9 cellular contexts compared by ENCODE assay signal in genomic region chr13:30446122-30446500, GRCh38. TPM values are rescaled to one million over a fixed set of nuclear protein-coding genes. Genes with fewer than 3 reads are reported as not detected.
A peak's percentile ranks its signal among the peaks of the same experiment; 100 is the strongest.
DNase-seq lines count a peak whose midpoint lies in the region; ATAC-seq and TF ChIP-seq lines count a peak whose summit lies in the region.
"Had no signal": no experiment of that assay in that cellular context is flagged by ENCODE, and none has a peak within 500 bp of the region (broad histone marks: within the 10 kb centered on the region; RNA-seq: fewer than 3 reads in every experiment).

No MANE protein-coding gene starts in this region.

- intact Hi-C loops in ovary (cut with DNase I): loop anchor here in 1 of 4 donors (2.0 kb wide), 1 partner anchor 29 kb away; no protein-coding TSS in a partner anchor

- ATAC-seq in HG03135 (IDR thresholded peaks at IDR 0.05; ENCODE audit: unreplicated experiment): peak; percentile 2
- peak; percentile 33 for ATAC-seq in esophagus mucosa
- ATAC-seq in HG03342 (IDR thresholded peaks at IDR 0.05; ENCODE audit: unreplicated experiment): no peak

- CTCF ChIA-PET in GM10248 (lab: Yijun Ruan, JAX): interaction anchor here (1.0 to 1.5 kb wide), 4 partner anchors 9 to 38 kb away, joined by 3 to 8 read pairs (median 4); no protein-coding TSS in a partner anchor

- in situ Hi-C loops in HAP-1 (cut with MboI; ENCODE audit: low sequenced_read_pairs): no loop called here

- H3K27me3 ChIP-seq in ovary (no peaks in the 10 kb centered on the region), HAP-1 (ENCODE audit: low read depth) (no peaks in the 10 kb centered on the region)

- H3K4me1 ChIP-seq in ovary (ENCODE audit: insufficient read depth) (no peaks in the 10 kb centered on the region), HAP-1 (peaks cover 6% of the 10 kb centered on the region)

- TF ChIP-seq EP300 in ovary (IDR thresholded peaks at IDR 0.05): no peak

- peak; percentile 38 for DNase-seq in GM10248 (ENCODE audit: extremely low spot score)
- no peak for DNase-seq in ovary
- DNase-seq in HAP-1 (ENCODE audit: low spot score in 2 of 2): no peak
- no peak for DNase-seq in stimulated activated CD4-positive, alpha-beta T cell treated with anti-CD3 and anti-CD28 coated beads, Interleukin-1b, Interleukin-23, amount 100 ng/mL, for 48 hours
- DNase-seq in SHP77 treated with DMSO at 0.1 percent for 48 hours (lab: John Stamatoyannopoulos, UW): no peak

- peak overlapping the region; percentile 43 for H3K4me3 ChIP-seq in ovary
- H3K4me3 ChIP-seq in HAP-1: no peak overlapping the region

- peak overlapping the region in 1 of 2 donors; percentile 67 for H3K27ac ChIP-seq in ovary

- TF ChIP-seq POLR2A in ovary (IDR thresholded peaks at IDR 0.05): no peak

- no peak for TF ChIP-seq CTCF in GM10248 (IDR thresholded peaks at IDR 0.05; ENCODE audit: control extremely low read depth, extremely low read depth, low read depth, missing control alignments)
- TF ChIP-seq CTCF in ovary (IDR thresholded peaks at IDR 0.05): no peak

- WGBS in ovary, 3 donors: 26 to 35% (median 32%) methylated on average over 7 of the region's 7 CpGs

- POLR2A ChIA-PET in GM10248 (lab: Yijun Ruan, JAX): interaction anchor here (1.4 kb wide), 1 partner anchor 24 kb away, joined by 3 read pairs; the partner anchor contains the start of gene UBE2L5

- H3K36me3 ChIP-seq in ovary (no peaks in the 10 kb centered on the region), HAP-1 (replicated peaks) (no peaks in the 10 kb centered on the region)

- H3K9me3 ChIP-seq in ovary: no peaks in the 10 kb centered on the region
- no peaks in the 10 kb centered on the region for H3K9me3 ChIP-seq in HAP-1
- H3K9me3 ChIP-seq: SK-N-SH had no signal

RNA-seq across cellular contexts. Expression of gene HMGB1, which starts 19.6 kb away (rescaled TPM):
- total RNA-seq in esophagus mucosa (271 TPM), ovary (100 to 1,000 TPM; 163 to 283 (median 240) TPM)
- 100 to 1,000 TPM; 278 to 323 TPM for polyA plus RNA-seq in ovary

RNA-seq across cellular contexts. Expression of gene UBE2L5, which starts 23.8 kb away (rescaled TPM):
- not detected for total RNA-seq in esophagus mucosa
- under 1 TPM in 2 of 7 donors, not detected in 5; 0.11 to 0.15 TPM for total RNA-seq in ovary
- polyA plus RNA-seq in ovary: under 1 TPM in 1 of 2 donors, not detected in 1; 0.48 TPM
